Comparison of ENCODE assay signal across 19 cellular contexts in genomic region chr12:15966426-15966825, GRCh38. TPM values are rescaled to one million over a fixed set of nuclear protein-coding genes. Genes with fewer than 3 reads are reported as not detected.
DNase-seq lines count a peak whose midpoint lies in the region; TF ChIP-seq lines count a peak whose summit lies in the region.
"Had no signal": no experiment of that assay in that cellular context is flagged by ENCODE, and none has a peak within 500 bp of the region (broad histone marks: within the 10 kb centered on the region; RNA-seq: fewer than 3 reads in every experiment).

No MANE protein-coding gene starts in this region.

- in situ Hi-C loops in GM13976 (cut with MboI; ENCODE audit: low sequenced_read_pairs, unreplicated experiment) = no loop called here

- TF ChIP-seq CTCF in AG09319 (IDR thresholded peaks at IDR 0.05; ENCODE audit: low read depth, low read length) (no peak), cardiac fibroblast (IDR thresholded peaks at IDR 0.05; ENCODE audit: low read depth, low read length) (no peak), GM13976 (IDR thresholded peaks at IDR 0.05; ENCODE audit: borderline replicate concordance, control extremely low read depth, extremely low read depth, insufficient read depth, missing control alignments) (no peak)

- no peak overlapping the region for H3K4me3 ChIP-seq in cardiac fibroblast (replicated peaks in 1 of 2; ENCODE audit: low read depth in 2 of 2, low read length in 2 of 2)
- H3K4me3 ChIP-seq: right atrium auricular region, SJCRH30 had no signal

- DNase-seq in AG09319 (ENCODE audit: extremely low read depth, low read depth) (peak; percentile 27), HT1080 (ENCODE audit: low read depth) (peak; percentile 27), cardiac fibroblast (ENCODE audit: low read depth in 2 of 2) (peak; percentile 23 to 71), kidney glomerular epithelial cell (lab: John Stamatoyannopoulos, UW) (peak; percentile 71), GM13976 (ENCODE audit: low spot score) (no peak), LoVo (ENCODE audit: low spot score) (no peak), NCI-H1436 treated with DMSO at 0.1 percent for 48 hours (lab: John Stamatoyannopoulos, UW) (no peak)
- DNase-seq in effector CD8-positive, alpha-beta T cell (lab: John Stamatoyannopoulos, UW) = no peak
- DNase-seq: activated CD4-positive, alpha-beta T cell treated with anti-CD3 and anti-CD28 coated beads, Interleukin-2, amount 10 ng/mL, durations not matched to agents 7 days and 5 days; activated T-cell treated with anti-CD3 and anti-CD28 coated beads, Interleukin-2, amount 50 U/mL, for 72 hours; AML-193; DMS 273 treated with DMSO at 0.1 percent for 48 hours; H7; KG1; NCI-H1436; NCI-H446; SJCRH30; stimulated activated CD4-positive, alpha-beta T cell treated with anti-CD3 and anti-CD28 coated beads, Interleukin-2, amount 100 ng/mL, for 24 hours had no signal

RNA-seq across cellular contexts. Expression of gene DERA, which starts 55.3 kb away (rescaled TPM):
- 33.7 and 50.8 TPM in 2 replicates for total RNA-seq in HT1080 (2014; rRNA removed; shearing (Covaris generic))
- polyA plus RNA-seq in HT1080 (2015; cell fraction: cytosol; rRNA removed) = 51.6 and 52.5 TPM in 2 replicates
- 24.2 and 25.7 TPM in 2 replicates for polyA plus RNA-seq in HT1080 (2015; cell fraction: nucleus; rRNA removed)

Comparison
In these comparisons a context has a peak if more than half of its experiments do, and no peak if none do; other contexts are left out.
1. DNase-seq: peak in AG09319 (single experiment), HT1080 (single experiment), cardiac fibroblast (2 of 2) and kidney glomerular epithelial cell (single experiment); none in GM13976 (single experiment), LoVo (single experiment), NCI-H1436 treated with DMSO at 0.1 percent for 48 hours (single experiment) and effector CD8-positive, alpha-beta T cell (single experiment).